In the genomic region with DNA sequence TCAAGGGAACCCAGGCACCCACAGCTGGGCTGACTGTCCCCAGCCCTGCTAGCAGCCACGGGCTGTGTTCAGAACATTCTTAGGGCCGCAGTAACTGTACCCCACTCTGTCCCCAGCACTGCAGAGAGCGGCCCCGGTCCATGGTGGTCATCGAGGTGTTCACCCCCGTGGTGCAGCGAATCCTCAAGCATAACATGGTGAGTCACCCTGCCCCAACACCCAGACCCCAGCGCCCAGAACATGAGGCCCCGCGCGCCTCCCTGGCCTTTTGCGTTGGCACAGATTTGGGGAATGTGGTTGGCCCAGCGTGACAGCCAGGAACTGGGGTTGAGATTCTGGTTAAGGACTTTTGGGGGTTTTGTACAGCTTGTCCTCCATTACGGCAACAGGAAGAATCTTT, we compare ENCODE assay signal across 19 cellular contexts.
A peak's percentile ranks its signal among the peaks of the same experiment; 100 is the strongest.
DNase-seq lines count a peak whose midpoint lies in the region; ATAC-seq, FAIRE-seq and TF ChIP-seq lines count a peak whose summit lies in the region.
"Had no signal": no experiment of that assay in that cellular context is flagged by ENCODE, and none has a peak within 500 bp of the region (broad histone marks: within the 10 kb centered on the region; RNA-seq: fewer than 3 reads in every experiment).

No MANE protein-coding gene starts in this region.

- intact Hi-C loops in K562 (cut with micrococcal nuclease) (no loop called here), HepG2 (cut with micrococcal nuclease; ENCODE audit: unreplicated experiment) (no loop called here), Right ventricle myocardium superior (cut with DNase I) (no loop called here)

- TF ChIP-seq EP300 in K562 (IDR thresholded peaks at IDR 0.05; ENCODE audit: low read length) (no peak), HepG2 (IDR thresholded peaks at IDR 0.05; ENCODE audit: low read depth in 2 of 2, low read length in 2 of 2) (no peak), HepG2 (CRISPR knock-in tag; IDR thresholded peaks at IDR 0.05; ENCODE audit: borderline replicate concordance) (no peak)

- H3K4me1 ChIP-seq in GM23338 (ENCODE audit: insufficient read depth): no peaks in the 10 kb centered on the region
- peaks cover 0 to 6% of the 10 kb centered on the region in 2 experiments; a peak in 1 of 5 replicates for H3K4me1 ChIP-seq in K562 (replicated peaks in 1 of 2; ENCODE audit: control insufficient read depth in 2 of 2, insufficient read depth in 2 of 2, low read length in 2 of 2)
- H3K4me1 ChIP-seq in neuronal stem cell (ENCODE audit: control insufficient read depth in 2 of 2, insufficient read depth in 1 of 2, low read depth in 1 of 2, low read length in 2 of 2): peaks cover 3 to 4% of the 10 kb centered on the region in 2 donors
- peaks cover 41% of the 10 kb centered on the region for H3K4me1 ChIP-seq in stomach smooth muscle (ENCODE audit: control insufficient read depth, insufficient read depth, low read length)
- H3K4me1 ChIP-seq in HepG2 (ENCODE audit: insufficient read depth, low read length): no peaks in the 10 kb centered on the region
- H3K4me1 ChIP-seq: BLaER1 treated with 17β-estradiol and CSF1 and Interleukin-3, amounts not matched to agents 10 nM and 100 nM; HAP-1 had no signal

- no peak overlapping the region for H2BK120ac ChIP-seq in neuronal stem cell (ENCODE audit: low read depth, low read length)

- no peaks in the 10 kb centered on the region for H3K9me2 ChIP-seq in GM23338 (ENCODE audit: insufficient read depth)

- ATAC-seq in GM23338 (no peak), K562 (no peak), HepG2 (no peak), Right ventricle myocardium superior (ENCODE audit: poor library complexity) (no peak)

- no peaks in the 10 kb centered on the region for H3K27me3 ChIP-seq in GM23338 (ENCODE audit: insufficient read depth)
- H3K27me3 ChIP-seq in K562 (ENCODE audit: control insufficient read depth in 2 of 2, insufficient read depth in 2 of 2, low read length in 2 of 2): no peaks in the 10 kb centered on the region
- H3K27me3 ChIP-seq in neuronal stem cell (ENCODE audit: control insufficient read depth in 3 of 3, insufficient read depth in 3 of 3, low read depth in 1 of 3, low read length in 3 of 3): no peaks in the 10 kb centered on the region
- no peaks in the 10 kb centered on the region for H3K27me3 ChIP-seq in stomach smooth muscle (ENCODE audit: control insufficient read depth in 1 of 2, insufficient read depth in 2 of 2, low read length in 2 of 2)
- no peaks in the 10 kb centered on the region for H3K27me3 ChIP-seq in HepG2 (ENCODE audit: control insufficient read depth in 1 of 2, insufficient read depth in 2 of 2, low read length in 2 of 2)
- H3K27me3 ChIP-seq: BLaER1 treated with 17β-estradiol and CSF1 and Interleukin-3, amounts not matched to agents 10 nM and 100 nM had no signal

- H3K27ac Mint-ChIP-seq in GM23338: no peak overlapping the region
- H3K27ac Mint-ChIP-seq: B cell had no signal

- WGBS in K562 (ENCODE audit: insufficient coverage, low coverage, missing lambda C conversion rate): 93% methylated on average over 13 of the region's 14 CpGs
- no CpG with 5 or more reads among the region's 14 CpGs for WGBS in neuronal stem cell (ENCODE audit: extremely low coverage in 2 of 2, insufficient read length in 2 of 2, insufficient replicate concordance in 1 of 2), 2 donors
- WGBS in HepG2 (ENCODE audit: low lambda C conversion rate): over 99% methylated on average over 7 of the region's 14 CpGs

- H3K4me3 ChIP-seq in GM23338: no peak overlapping the region
- no peak overlapping the region for H3K4me3 ChIP-seq in K562
- H3K4me3 ChIP-seq in neuronal stem cell (ENCODE audit: low read length in 2 of 2): no peak overlapping the region
- H3K4me3 ChIP-seq in stomach smooth muscle (ENCODE audit: low read length in 2 of 2): no peak overlapping the region
- H3K4me3 ChIP-seq in HepG2 (replicated peaks in 1 of 3; ENCODE audit: insufficient read depth in 1 of 3, low read depth in 2 of 3, low read length in 3 of 3): no peak overlapping the region
- H3K4me3 ChIP-seq: BLaER1 treated with 17β-estradiol and CSF1 and Interleukin-3, amounts not matched to agents 10 nM and 100 nM; HAP-1 had no signal

- FAIRE-seq in K562 (lab: Jason Lieb, UNC): no peak
- no peak for FAIRE-seq in HepG2 (lab: Jason Lieb, UNC)
- FAIRE-seq: GM12891, GM19239 had no signal

- no peaks in the 10 kb centered on the region for H3K9me3 ChIP-seq in K562 (replicated peaks; ENCODE audit: control insufficient read depth, insufficient read depth, low read depth, low read length)
- peaks cover 0 to 1% of the 10 kb centered on the region in 2 donors for H3K9me3 ChIP-seq in neuronal stem cell (replicated peaks in 1 of 2; ENCODE audit: control insufficient read depth in 2 of 2, insufficient read depth in 1 of 2, low read depth in 1 of 2, low read length in 2 of 2)
- no peaks in the 10 kb centered on the region for H3K9me3 ChIP-seq in stomach smooth muscle (ENCODE audit: control insufficient read depth in 2 of 2, low read length in 2 of 2)
- H3K9me3 ChIP-seq in HepG2 (ENCODE audit: low read length): no peaks in the 10 kb centered on the region
- H3K9me3 ChIP-seq: BLaER1 treated with 17β-estradiol and CSF1 and Interleukin-3, amounts not matched to agents 10 nM and 100 nM; HAP-1 had no signal

- H3K27ac ChIP-seq in GM23338 (ENCODE audit: low read depth) (peak overlapping the region; percentile 14; the same call in 1 of the 2 replicates), K562 (ENCODE audit: extremely low read depth, low read depth, low read length) (no peak overlapping the region), neuronal stem cell (replicated peaks; ENCODE audit: low read length) (no peak overlapping the region), stomach smooth muscle (ENCODE audit: low read length) (peak overlapping the region; percentile 49), HepG2 (ENCODE audit: extremely low read length, insufficient read depth, low read length) (no peak overlapping the region)
- H3K27ac ChIP-seq: BLaER1 treated with 17β-estradiol and CSF1 and Interleukin-3, amounts not matched to agents 10 nM and 100 nM had no signal

- H3K9ac ChIP-seq in K562 (ENCODE audit: insufficient read depth in 1 of 2, low read depth in 2 of 2, low read length in 2 of 2): no peak overlapping the region
- no peak overlapping the region for H3K9ac ChIP-seq in neuronal stem cell (ENCODE audit: low read depth, low read length, poor library complexity)
- no peak overlapping the region for H3K9ac ChIP-seq in stomach smooth muscle (ENCODE audit: low read length in 2 of 2)
- H3K9ac ChIP-seq in HepG2 (ENCODE audit: insufficient read depth, low read depth, low read length): no peak overlapping the region
- H3K9ac ChIP-seq: BLaER1 treated with 17β-estradiol and CSF1 and Interleukin-3, amounts not matched to agents 10 nM and 100 nM had no signal

- H2AFZ ChIP-seq in GM23338 (no peak overlapping the region), K562 (ENCODE audit: low read depth, low read length) (no peak overlapping the region), neuronal stem cell (ENCODE audit: low read length) (no peak overlapping the region), HepG2 (ENCODE audit: low read length) (no peak overlapping the region)

- H3K4me2 ChIP-seq in GM23338 (no peak overlapping the region), K562 (ENCODE audit: insufficient read depth, low read length) (no peak overlapping the region), neuronal stem cell (ENCODE audit: insufficient read depth, low read length, poor library complexity, severe bottlenecking) (no peak overlapping the region), HepG2 (ENCODE audit: low read depth, low read length) (no peak overlapping the region)
- H3K4me2 ChIP-seq: BLaER1 treated with 17β-estradiol and CSF1 and Interleukin-3, amounts not matched to agents 10 nM and 100 nM had no signal

- H3K79me2 ChIP-seq in GM23338 (replicated peaks; ENCODE audit: insufficient read depth): no peaks in the 10 kb centered on the region
- no peaks in the 10 kb centered on the region for H3K79me2 ChIP-seq in K562 (ENCODE audit: control insufficient read depth, insufficient read depth, low read length)
- no peaks in the 10 kb centered on the region for H3K79me2 ChIP-seq in HepG2 (ENCODE audit: insufficient read depth, low read length)

- H3K79me1 ChIP-seq in neuronal stem cell (ENCODE audit: low read depth, low read length): no peaks in the 10 kb centered on the region

- H4K20me1 ChIP-seq in GM23338 (replicated peaks; ENCODE audit: insufficient read depth) (peaks cover 5% of the 10 kb centered on the region; the same call in 1 of the 2 replicates), K562 (replicated peaks; ENCODE audit: control insufficient read depth, insufficient read depth, low read length) (no peaks in the 10 kb centered on the region), HepG2 (ENCODE audit: insufficient read depth, low read length) (peaks cover 3% of the 10 kb centered on the region; the same call in 1 of the 2 replicates)

- peaks cover 4% of the 10 kb centered on the region; the same call in 1 of the 2 replicates for H3K36me3 ChIP-seq in GM23338 (ENCODE audit: insufficient read depth)
- peaks cover 69% of the 10 kb centered on the region for H3K36me3 ChIP-seq in K562 (ENCODE audit: control insufficient read depth, insufficient read depth, low read length)
- H3K36me3 ChIP-seq in neuronal stem cell (replicated peaks in 1 of 2; ENCODE audit: control insufficient read depth in 2 of 2, insufficient read depth in 2 of 2, low read length in 2 of 2): peaks cover 14 to 49% of the 10 kb centered on the region in 2 donors
- peaks cover 47 to 53% of the 10 kb centered on the region in 2 donors for H3K36me3 ChIP-seq in stomach smooth muscle (ENCODE audit: control insufficient read depth in 2 of 2, insufficient read depth in 2 of 2, low read length in 2 of 2)
- H3K36me3 ChIP-seq in HepG2 (replicated peaks in 1 of 2; ENCODE audit: control insufficient read depth in 1 of 2, insufficient read depth in 2 of 2, low read length in 2 of 2): peaks cover 36 to 79% of the 10 kb centered on the region in 2 experiments

- H3K4me3 Mint-ChIP-seq in GM23338: no peak overlapping the region
- H3K4me3 Mint-ChIP-seq: B cell had no signal

- peaks cover 14% of the 10 kb centered on the region for H3K4me1 Mint-ChIP-seq in GM23338
- H3K4me1 Mint-ChIP-seq: B cell; CD8-positive, alpha-beta memory T cell had no signal

- H4K8ac ChIP-seq in neuronal stem cell (ENCODE audit: low read depth, low read length): no peak overlapping the region

- no peaks in the 10 kb centered on the region; the same call in 2 of the 3 replicates for H3K9me3 Mint-ChIP-seq in GM23338
- H3K9me3 Mint-ChIP-seq: CD8-positive, alpha-beta memory T cell had no signal

- in situ Hi-C loops in K562 (cut with MboI): no loop called here
- in situ Hi-C loops in HepG2 (cut with HindIII; ENCODE audit: extremely low pct_ligation_motif_present, low pct_unique_long_range_greater_than_20kb): no loop called here

- H3K9me1 ChIP-seq in K562 (ENCODE audit: control insufficient read depth, insufficient read depth, low read length): no peaks in the 10 kb centered on the region

- peak overlapping the region; percentile 59 for H3K23ac ChIP-seq in neuronal stem cell (ENCODE audit: low read depth, low read length, poor library complexity)

- BruUV-seq in K562 (replicated peaks; lab: Mats Ljungman, UMichigan): no TSS peak
- no TSS peak for BruUV-seq in HepG2 (replicated peaks; lab: Mats Ljungman, UMichigan)

- H3F3A ChIP-seq in GM23338 (replicated peaks; ENCODE audit: low read depth): 0 out of 2 replicates have a peak, but pooled peaks cover 5% of the 10 kb centered on the region

- no peak overlapping the region for H3K18ac ChIP-seq in neuronal stem cell (ENCODE audit: low read length)

- DNase-seq in GM23338 (ENCODE audit: low spot score) (no peak), K562 (ENCODE audit: extremely low read depth in 1 of 4, low spot score in 3 of 4) (no peak), neuronal stem cell (ENCODE audit: low spot score) (no peak), HepG2 (ENCODE audit: low spot score) (no peak), Right ventricle myocardium superior (no peak)
- DNase-seq in stimulated activated naive CD4-positive, alpha-beta T cell treated with Interleukin-2 at 50 U/mL for 16 hours (lab: John Stamatoyannopoulos, UW): no peak
- DNase-seq: 8988T; CD8-positive, alpha-beta memory T cell; COR-L47; DMS 273 treated with DMSO at 0.1 percent for 48 hours; DMS53; DND-41; EL had no signal

- H3K36me3 Mint-ChIP-seq in GM23338 (ENCODE audit: low read depth): peaks cover 28% of the 10 kb centered on the region

- CTCF ChIA-PET in K562 (lab: Yijun Ruan, JAX; ENCODE audit: low intra/inter-chr PET ratio) (no interaction called here), HepG2 (lab: Yijun Ruan, JAX; ENCODE audit: low intra/inter-chr PET ratio, low total read pairs) (no interaction called here)

- TF ChIP-seq CTCF in GM23338 (conservative IDR thresholded peaks at IDR 0.05; ENCODE audit: low read depth in 2 of 2): no peak
- no peak for TF ChIP-seq CTCF in K562 (IDR thresholded peaks at IDR 0.05 in 2 of 3, conservative IDR thresholded peaks at IDR 0.05 in 1 of 3; ENCODE audit: insufficient read depth in 2 of 3, low read depth in 1 of 3, low read length in 3 of 3)
- no peak for TF ChIP-seq CTCF in HepG2 (CRISPR knock-in tag; IDR thresholded peaks at IDR 0.05)

- H3K4ac ChIP-seq in neuronal stem cell (ENCODE audit: low read length): no peak overlapping the region

- no peak for TF ChIP-seq RAD21 in K562 (CRISPR knock-in tag; conservative IDR thresholded peaks at IDR 0.05 in 1 of 2, IDR thresholded peaks at IDR 0.05 in 1 of 2)
- no peak for TF ChIP-seq RAD21 in HepG2 (CRISPR knock-in tag; IDR thresholded peaks at IDR 0.05)

- POLR2A ChIA-PET in K562 (lab: Yijun Ruan, JAX): no interaction called here
- POLR2A ChIA-PET in HepG2 (lab: Yijun Ruan, JAX): no interaction called here

- peaks cover 18% of the 10 kb centered on the region for H3K27me3 Mint-ChIP-seq in GM23338 (ENCODE audit: insufficient read depth, low read depth, poor library complexity)
- H3K27me3 Mint-ChIP-seq: B cell; CD8-positive, alpha-beta memory T cell had no signal

- no peak overlapping the region for H3K14ac ChIP-seq in neuronal stem cell (ENCODE audit: low read length)

- H4K91ac ChIP-seq in neuronal stem cell (ENCODE audit: low read depth, low read length, poor library complexity): no peak overlapping the region

- no peak for TF ChIP-seq POLR2A in K562 (conservative IDR thresholded peaks at IDR 0.05)
- TF ChIP-seq POLR2A in HepG2 (IDR thresholded peaks at IDR 0.05; ENCODE audit: insufficient read depth in 1 of 2, low read depth in 2 of 2, low read length in 2 of 2): no peak

- no peak overlapping the region for H2BK15ac ChIP-seq in neuronal stem cell (ENCODE audit: low read length)

- H2BK12ac ChIP-seq in neuronal stem cell (ENCODE audit: low read length): no peak overlapping the region

- no peak overlapping the region for H2BK5ac ChIP-seq in neuronal stem cell (ENCODE audit: low read length)

- H2AK5ac ChIP-seq in neuronal stem cell (ENCODE audit: low read depth, low read length): no peak overlapping the region

Comparison
In these comparisons a context has a peak if more than half of its experiments do, and no peak if none do; other contexts are left out.
1. H3K27ac ChIP-seq: peak in GM23338 (single experiment) and stomach smooth muscle (single experiment); none in K562 (single experiment), neuronal stem cell (single experiment) and HepG2 (single experiment).